1 cellular context compared by ENCODE assay signal in the genomic region with DNA sequence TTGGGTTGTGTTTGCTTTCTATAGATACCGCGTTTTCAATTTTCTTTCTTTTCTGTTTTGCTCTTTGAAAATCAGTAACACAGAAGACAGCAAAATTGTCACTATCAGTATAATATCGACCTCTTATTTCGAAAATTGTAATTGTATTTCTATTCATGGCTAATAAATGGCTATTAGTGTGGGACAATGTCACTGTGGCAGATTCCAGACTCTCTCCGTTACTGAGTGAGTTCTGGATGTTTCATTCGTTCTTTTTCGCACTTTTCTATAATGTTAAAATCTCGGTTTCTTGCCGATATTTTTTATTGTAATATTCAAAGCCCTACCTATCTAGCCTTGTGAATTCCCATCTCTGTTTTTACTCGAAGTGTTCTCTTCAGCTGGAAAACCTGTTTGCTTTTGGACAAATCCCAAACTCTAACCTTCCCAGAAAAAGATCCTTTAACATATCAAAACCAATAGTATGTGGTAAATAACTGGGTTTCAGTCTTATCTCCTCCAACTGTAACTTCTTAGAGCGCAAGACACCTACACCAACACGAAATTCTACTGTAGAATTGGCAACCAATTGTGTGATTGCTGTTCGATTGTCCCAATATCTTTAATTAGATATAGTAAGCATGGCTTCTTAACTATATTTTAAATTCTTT.
A peak's percentile ranks its signal among the peaks of the same experiment; 100 is the strongest.
TF ChIP-seq lines count a peak whose summit lies in the region.

No MANE protein-coding gene starts in this region.

TF ChIP-seq in K562, 482 proteins besides CTCF, POLR2A, EP300 and RAD21 (continued from another document and continues in another):
- TF ChIP-seq, protein P1, sequence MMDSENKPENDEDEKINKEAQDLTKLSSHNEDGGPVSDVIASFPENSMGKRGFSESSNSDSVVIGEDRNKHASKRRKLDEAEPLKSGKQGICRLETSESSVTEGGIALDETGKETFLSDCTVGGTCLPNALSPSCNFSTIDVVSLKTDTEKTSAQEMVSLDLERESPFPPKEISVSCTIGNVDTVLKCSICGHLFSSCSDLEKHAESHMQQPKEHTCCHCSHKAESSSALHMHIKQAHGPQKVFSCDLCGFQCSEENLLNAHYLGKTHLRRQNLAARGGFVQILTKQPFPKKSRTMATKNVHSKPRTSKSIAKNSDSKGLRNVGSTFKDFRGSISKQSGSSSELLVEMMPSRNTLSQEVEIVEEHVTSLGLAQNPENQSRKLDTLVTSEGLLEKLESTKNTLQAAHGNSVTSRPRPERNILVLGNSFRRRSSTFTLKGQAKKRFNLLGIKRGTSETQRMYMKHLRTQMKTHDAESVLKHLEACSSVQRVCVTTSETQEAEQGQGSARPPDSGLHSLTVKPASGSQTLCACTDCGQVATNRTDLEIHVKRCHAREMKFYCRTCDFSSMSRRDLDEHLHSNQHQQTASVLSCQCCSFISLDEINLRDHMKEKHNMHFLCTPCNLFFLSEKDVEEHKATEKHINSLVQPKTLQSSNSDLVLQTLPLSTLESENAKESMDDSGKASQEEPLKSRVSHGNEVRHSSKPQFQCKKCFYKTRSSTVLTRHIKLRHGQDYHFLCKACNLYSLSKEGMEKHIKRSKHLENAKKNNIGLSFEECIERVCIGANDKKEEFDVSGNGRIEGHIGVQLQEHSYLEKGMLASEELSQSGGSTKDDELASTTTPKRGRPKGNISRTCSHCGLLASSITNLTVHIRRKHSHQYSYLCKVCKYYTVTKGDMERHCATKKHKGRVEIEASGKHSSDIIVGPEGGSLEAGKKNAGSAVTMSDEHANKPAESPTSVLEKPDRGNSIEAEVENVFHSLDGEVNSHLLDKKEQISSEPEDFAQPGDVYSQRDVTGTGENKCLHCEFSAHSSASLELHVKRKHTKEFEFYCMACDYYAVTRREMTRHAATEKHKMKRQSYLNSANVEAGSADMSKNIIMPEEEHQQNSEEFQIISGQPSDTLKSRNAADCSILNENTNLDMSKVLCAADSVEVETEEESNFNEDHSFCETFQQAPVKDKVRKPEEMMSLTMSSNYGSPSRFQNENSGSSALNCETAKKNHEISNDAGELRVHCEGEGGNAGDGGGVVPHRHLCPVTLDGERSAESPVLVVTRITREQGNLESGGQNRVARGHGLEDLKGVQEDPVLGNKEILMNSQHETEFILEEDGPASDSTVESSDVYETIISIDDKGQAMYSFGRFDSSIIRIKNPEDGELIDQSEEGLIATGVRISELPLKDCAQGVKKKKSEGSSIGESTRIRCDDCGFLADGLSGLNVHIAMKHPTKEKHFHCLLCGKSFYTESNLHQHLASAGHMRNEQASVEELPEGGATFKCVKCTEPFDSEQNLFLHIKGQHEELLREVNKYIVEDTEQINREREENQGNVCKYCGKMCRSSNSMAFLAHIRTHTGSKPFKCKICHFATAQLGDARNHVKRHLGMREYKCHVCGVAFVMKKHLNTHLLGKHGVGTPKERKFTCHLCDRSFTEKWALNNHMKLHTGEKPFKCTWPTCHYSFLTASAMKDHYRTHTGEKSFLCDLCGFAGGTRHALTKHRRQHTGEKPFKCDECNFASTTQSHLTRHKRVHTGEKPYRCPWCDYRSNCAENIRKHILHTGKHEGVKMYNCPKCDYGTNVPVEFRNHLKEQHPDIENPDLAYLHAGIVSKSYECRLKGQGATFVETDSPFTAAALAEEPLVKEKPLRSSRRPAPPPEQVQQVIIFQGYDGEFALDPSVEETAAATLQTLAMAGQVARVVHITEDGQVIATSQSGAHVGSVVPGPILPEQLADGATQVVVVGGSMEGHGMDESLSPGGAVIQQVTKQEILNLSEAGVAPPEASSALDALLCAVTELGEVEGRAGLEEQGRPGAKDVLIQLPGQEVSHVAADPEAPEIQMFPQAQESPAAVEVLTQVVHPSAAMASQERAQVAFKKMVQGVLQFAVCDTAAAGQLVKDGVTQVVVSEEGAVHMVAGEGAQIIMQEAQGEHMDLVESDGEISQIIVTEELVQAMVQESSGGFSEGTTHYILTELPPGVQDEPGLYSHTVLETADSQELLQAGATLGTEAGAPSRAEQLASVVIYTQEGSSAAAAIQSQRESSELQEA (IDR thresholded peaks at IDR 0.05; ENCODE audit: low read depth), result 0 out of 2 replicates have a peak, but pooled peaks have one; percentile 0
- TF ChIP-seq, protein P2, sequence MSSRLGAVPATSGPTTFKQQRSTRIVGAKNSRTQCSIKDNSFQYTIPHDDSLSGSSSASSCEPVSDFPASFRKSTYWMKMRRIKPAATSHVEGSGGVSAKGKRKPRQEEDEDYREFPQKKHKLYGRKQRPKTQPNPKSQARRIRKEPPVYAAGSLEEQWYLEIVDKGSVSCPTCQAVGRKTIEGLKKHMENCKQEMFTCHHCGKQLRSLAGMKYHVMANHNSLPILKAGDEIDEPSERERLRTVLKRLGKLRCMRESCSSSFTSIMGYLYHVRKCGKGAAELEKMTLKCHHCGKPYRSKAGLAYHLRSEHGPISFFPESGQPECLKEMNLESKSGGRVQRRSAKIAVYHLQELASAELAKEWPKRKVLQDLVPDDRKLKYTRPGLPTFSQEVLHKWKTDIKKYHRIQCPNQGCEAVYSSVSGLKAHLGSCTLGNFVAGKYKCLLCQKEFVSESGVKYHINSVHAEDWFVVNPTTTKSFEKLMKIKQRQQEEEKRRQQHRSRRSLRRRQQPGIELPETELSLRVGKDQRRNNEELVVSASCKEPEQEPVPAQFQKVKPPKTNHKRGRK (tag; IDR thresholded peaks at IDR 0.05), result peak; percentile 63; the same call in 1 of the 2 replicates
- TF ChIP-seq ZNF23 (CRISPR knock-in tag; IDR thresholded peaks at IDR 0.05), result peak; percentile 23; the same call in 1 of the 2 replicates
- TF ChIP-seq HDAC6 (IDR thresholded peaks at IDR 0.05; ENCODE audit: low read depth, low read length), result no peak
- no peak for TF ChIP-seq ARID1B (IDR thresholded peaks at IDR 0.05)
- 0 out of 2 replicates have a peak, but pooled peaks have one; percentile 16 for TF ChIP-seq ELF4 (CRISPR knock-in tag; IDR thresholded peaks at IDR 0.05)
- TF ChIP-seq, protein P3, sequence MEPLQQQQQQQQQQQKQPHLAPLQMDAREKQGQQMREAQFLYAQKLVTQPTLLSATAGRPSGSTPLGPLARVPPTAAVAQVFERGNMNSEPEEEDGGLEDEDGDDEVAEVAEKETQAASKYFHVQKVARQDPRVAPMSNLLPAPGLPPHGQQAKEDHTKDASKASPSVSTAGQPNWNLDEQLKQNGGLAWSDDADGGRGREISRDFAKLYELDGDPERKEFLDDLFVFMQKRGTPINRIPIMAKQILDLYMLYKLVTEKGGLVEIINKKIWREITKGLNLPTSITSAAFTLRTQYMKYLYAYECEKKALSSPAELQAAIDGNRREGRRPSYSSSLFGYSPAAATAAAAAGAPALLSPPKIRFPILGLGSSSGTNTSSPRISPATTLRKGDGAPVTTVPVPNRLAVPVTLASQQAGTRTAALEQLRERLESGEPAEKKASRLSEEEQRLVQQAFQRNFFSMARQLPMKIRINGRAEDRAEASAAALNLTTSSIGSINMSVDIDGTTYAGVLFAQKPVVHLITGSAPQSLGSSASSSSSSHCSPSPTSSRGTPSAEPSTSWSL (CRISPR knock-in tag; IDR thresholded peaks at IDR 0.05; ENCODE audit: borderline replicate concordance), result no peak
- 0 out of 2 replicates have a peak, but pooled peaks have one; percentile 14 for TF ChIP-seq ZNF780A (CRISPR knock-in tag; IDR thresholded peaks at IDR 0.05)
- TF ChIP-seq MCM7 (IDR thresholded peaks at IDR 0.05), result 0 out of 4 replicates have a peak, but pooled peaks of 1 of the 2 experiments have one; percentile 82
- TF ChIP-seq, protein P4, sequence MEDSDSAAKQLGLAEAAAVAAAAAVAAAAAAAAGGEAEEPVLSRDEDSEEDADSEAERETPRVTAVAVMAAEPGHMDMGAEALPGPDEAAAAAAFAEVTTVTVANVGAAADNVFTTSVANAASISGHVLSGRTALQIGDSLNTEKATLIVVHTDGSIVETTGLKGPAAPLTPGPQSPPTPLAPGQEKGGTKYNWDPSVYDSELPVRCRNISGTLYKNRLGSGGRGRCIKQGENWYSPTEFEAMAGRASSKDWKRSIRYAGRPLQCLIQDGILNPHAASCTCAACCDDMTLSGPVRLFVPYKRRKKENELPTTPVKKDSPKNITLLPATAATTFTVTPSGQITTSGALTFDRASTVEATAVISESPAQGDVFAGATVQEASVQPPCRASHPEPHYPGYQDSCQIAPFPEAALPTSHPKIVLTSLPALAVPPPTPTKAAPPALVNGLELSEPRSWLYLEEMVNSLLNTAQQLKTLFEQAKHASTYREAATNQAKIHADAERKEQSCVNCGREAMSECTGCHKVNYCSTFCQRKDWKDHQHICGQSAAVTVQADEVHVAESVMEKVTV (CRISPR knock-in tag; IDR thresholded peaks at IDR 0.05), result peak; percentile 74; the same call in 1 of the 2 replicates
- peak in 1 of 2 experiments; percentile 0; a peak in 1 of 4 replicates for TF ChIP-seq ARNT (IDR thresholded peaks at IDR 0.05)
- no peak for TF ChIP-seq SNRNP70 (optimal IDR thresholded peaks at IDR 0.05; ENCODE audit: low read depth, low read length)
- 0 out of 2 replicates have a peak, but pooled peaks have one; percentile 11 for TF ChIP-seq ILF3 (IDR thresholded peaks at IDR 0.05; ENCODE audit: borderline replicate concordance)
- no peak for TF ChIP-seq MTA3 (IDR thresholded peaks at IDR 0.05; ENCODE audit: borderline replicate concordance)
- peak; percentile 13; the same call in 1 of the 2 replicates for TF ChIP-seq FOSL1 (tag; conservative IDR thresholded peaks at IDR 0.05)
- TF ChIP-seq ZNF24 (IDR thresholded peaks at IDR 0.05), result peak; percentile 31; the same call in 1 of the 2 replicates
- no peak for TF ChIP-seq PHB2 (IDR thresholded peaks at IDR 0.05; ENCODE audit: low read depth)
- TF ChIP-seq BACH1 (tag; IDR thresholded peaks at IDR 0.05), result 0 out of 2 replicates have a peak, but pooled peaks have one; percentile 1
- no peak for TF ChIP-seq ADNP (tag; IDR thresholded peaks at IDR 0.05)
- 0 out of 2 replicates have a peak, but pooled peaks have one; percentile 31 for TF ChIP-seq ZNF584 (CRISPR knock-in tag; IDR thresholded peaks at IDR 0.05; ENCODE audit: low read depth)
- TF ChIP-seq KLF16 (IDR thresholded peaks at IDR 0.05), result no peak
- TF ChIP-seq, protein P5, sequence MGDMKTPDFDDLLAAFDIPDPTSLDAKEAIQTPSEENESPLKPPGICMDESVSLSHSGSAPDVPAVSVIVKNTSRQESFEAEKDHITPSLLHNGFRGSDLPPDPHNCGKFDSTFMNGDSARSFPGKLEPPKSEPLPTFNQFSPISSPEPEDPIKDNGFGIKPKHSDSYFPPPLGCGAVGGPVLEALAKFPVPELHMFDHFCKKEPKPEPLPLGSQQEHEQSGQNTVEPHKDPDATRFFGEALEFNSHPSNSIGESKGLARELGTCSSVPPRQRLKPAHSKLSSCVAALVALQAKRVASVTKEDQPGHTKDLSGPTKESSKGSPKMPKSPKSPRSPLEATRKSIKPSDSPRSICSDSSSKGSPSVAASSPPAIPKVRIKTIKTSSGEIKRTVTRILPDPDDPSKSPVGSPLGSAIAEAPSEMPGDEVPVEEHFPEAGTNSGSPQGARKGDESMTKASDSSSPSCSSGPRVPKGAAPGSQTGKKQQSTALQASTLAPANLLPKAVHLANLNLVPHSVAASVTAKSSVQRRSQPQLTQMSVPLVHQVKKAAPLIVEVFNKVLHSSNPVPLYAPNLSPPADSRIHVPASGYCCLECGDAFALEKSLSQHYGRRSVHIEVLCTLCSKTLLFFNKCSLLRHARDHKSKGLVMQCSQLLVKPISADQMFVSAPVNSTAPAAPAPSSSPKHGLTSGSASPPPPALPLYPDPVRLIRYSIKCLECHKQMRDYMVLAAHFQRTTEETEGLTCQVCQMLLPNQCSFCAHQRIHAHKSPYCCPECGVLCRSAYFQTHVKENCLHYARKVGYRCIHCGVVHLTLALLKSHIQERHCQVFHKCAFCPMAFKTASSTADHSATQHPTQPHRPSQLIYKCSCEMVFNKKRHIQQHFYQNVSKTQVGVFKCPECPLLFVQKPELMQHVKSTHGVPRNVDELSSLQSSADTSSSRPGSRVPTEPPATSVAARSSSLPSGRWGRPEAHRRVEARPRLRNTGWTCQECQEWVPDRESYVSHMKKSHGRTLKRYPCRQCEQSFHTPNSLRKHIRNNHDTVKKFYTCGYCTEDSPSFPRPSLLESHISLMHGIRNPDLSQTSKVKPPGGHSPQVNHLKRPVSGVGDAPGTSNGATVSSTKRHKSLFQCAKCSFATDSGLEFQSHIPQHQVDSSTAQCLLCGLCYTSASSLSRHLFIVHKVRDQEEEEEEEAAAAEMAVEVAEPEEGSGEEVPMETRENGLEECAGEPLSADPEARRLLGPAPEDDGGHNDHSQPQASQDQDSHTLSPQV (IDR thresholded peaks at IDR 0.05), result 0 out of 2 replicates have a peak, but pooled peaks have one; percentile 14
- 0 out of 2 replicates have a peak, but pooled peaks have one; percentile 2 for TF ChIP-seq MBD2 (IDR thresholded peaks at IDR 0.05; ENCODE audit: borderline replicate concordance, low read depth)
- TF ChIP-seq NCOA6 (IDR thresholded peaks at IDR 0.05), result no peak
- peak; percentile 66; the same call in 1 of the 2 replicates for TF ChIP-seq ZNF174 (CRISPR knock-in tag; IDR thresholded peaks at IDR 0.05)
- TF ChIP-seq NR2C1 (IDR thresholded peaks at IDR 0.05), result no peak
- TF ChIP-seq NR2C1 (tag; IDR thresholded peaks at IDR 0.05), result peak; percentile 3; the same call in 1 of the 2 replicates
- TF ChIP-seq MTA1 (IDR thresholded peaks at IDR 0.05; ENCODE audit: borderline replicate concordance), result 0 out of 2 replicates have a peak, but pooled peaks have one; percentile 10
- TF ChIP-seq FOXA3 (CRISPR knock-in tag; conservative IDR thresholded peaks at IDR 0.05 in 1 of 2, IDR thresholded peaks at IDR 0.05 in 1 of 2), result 0 out of 4 replicates have a peak, but pooled peaks of 1 of the 2 experiments have one; percentile 1
- 0 out of 2 replicates have a peak, but pooled peaks have one; percentile 56 for TF ChIP-seq ZNF140 (CRISPR knock-in tag; IDR thresholded peaks at IDR 0.05)
- TF ChIP-seq ZC3H8 (IDR thresholded peaks at IDR 0.05), result 0 out of 2 replicates have a peak, but pooled peaks have one; percentile 9
- no peak for TF ChIP-seq GABPB2 (CRISPR knock-in tag; conservative IDR thresholded peaks at IDR 0.05)
- 0 out of 2 replicates have a peak, but pooled peaks have one; percentile 7 for TF ChIP-seq SMARCE1 (IDR thresholded peaks at IDR 0.05)
- TF ChIP-seq RBBP5 (IDR thresholded peaks at IDR 0.05; ENCODE audit: borderline replicate concordance, insufficient read depth, low read length, poor library complexity, severe bottlenecking), result peak; percentile 20
- TF ChIP-seq PTBP1 (IDR thresholded peaks at IDR 0.05; ENCODE audit: low read depth, low read length), result no peak
- TF ChIP-seq DACH1 (IDR thresholded peaks at IDR 0.05; ENCODE audit: partially characterized antibody), result peak; percentile 69
- TF ChIP-seq, protein P6, sequence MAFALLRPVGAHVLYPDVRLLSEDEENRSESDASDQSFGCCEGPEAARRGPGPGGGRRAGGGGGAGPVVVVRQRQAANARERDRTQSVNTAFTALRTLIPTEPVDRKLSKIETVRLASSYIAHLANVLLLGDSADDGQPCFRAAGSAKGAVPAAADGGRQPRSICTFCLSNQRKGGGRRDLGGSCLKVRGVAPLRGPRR (CRISPR knock-in tag; IDR thresholded peaks at IDR 0.05), result 0 out of 2 replicates have a peak, but pooled peaks have one; percentile 8
- TF ChIP-seq, protein P7, sequence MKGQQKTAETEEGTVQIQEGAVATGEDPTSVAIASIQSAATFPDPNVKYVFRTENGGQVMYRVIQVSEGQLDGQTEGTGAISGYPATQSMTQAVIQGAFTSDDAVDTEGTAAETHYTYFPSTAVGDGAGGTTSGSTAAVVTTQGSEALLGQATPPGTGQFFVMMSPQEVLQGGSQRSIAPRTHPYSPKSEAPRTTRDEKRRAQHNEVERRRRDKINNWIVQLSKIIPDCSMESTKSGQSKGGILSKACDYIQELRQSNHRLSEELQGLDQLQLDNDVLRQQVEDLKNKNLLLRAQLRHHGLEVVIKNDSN (CRISPR knock-in tag; IDR thresholded peaks at IDR 0.05), result no peak
- 0 out of 2 replicates have a peak, but pooled peaks have one; percentile 25 for TF ChIP-seq SMARCC2 (IDR thresholded peaks at IDR 0.05; ENCODE audit: low read depth)
- no peak for TF ChIP-seq BDP1 (IDR thresholded peaks at IDR 0.05; ENCODE audit: insufficient read depth, insufficient read length)
- 0 out of 2 replicates have a peak, but pooled peaks have one; percentile 15 for TF ChIP-seq SIN3B (IDR thresholded peaks at IDR 0.05; ENCODE audit: low read depth)
- TF ChIP-seq TAL1 (IDR thresholded peaks at IDR 0.05), result 0 out of 2 replicates have a peak, but pooled peaks have one; percentile 20
